In genomic region chr5:139683295-139684271, GRCh38 we compare ENCODE assay signal across 15 cellular contexts. TPM values are rescaled to one million over a fixed set of nuclear protein-coding genes. Genes with fewer than 3 reads are reported as not detected.
DNase-seq lines count a peak whose midpoint lies in the region; ATAC-seq, FAIRE-seq and TF ChIP-seq lines count a peak whose summit lies in the region.
"Had no signal": no experiment of that assay in that cellular context is flagged by ENCODE, and none has a peak within 500 bp of the region (broad histone marks: within the 10 kb centered on the region; RNA-seq: fewer than 3 reads in every experiment).

No MANE protein-coding gene starts in this region.

- H4K20me1 ChIP-seq in HCT116 (ENCODE audit: insufficient read depth) (no peaks in the 10 kb centered on the region), endothelial cell of umbilical vein (replicated peaks; ENCODE audit: control insufficient read depth, extremely low read depth, insufficient read depth, low read length) (no peaks in the 10 kb centered on the region)

- no peaks in the 10 kb centered on the region for H3K9me2 ChIP-seq in HCT116 (ENCODE audit: insufficient read depth)

- no peak for ATAC-seq in HCT116
- no peak for ATAC-seq in Panc1
- ATAC-seq: activated T-helper 17 cell treated with anti-CD3 and anti-CD28 coated beads, Interleukin-2, amount 50 U/mL, for 72 hours; sciatic nerve; T-helper 17 cell had no signal

- BruUV-seq in HCT116 (replicated peaks; lab: Mats Ljungman, UMichigan) (TSS peak; percentile 52), Panc1 (replicated peaks; lab: Mats Ljungman, UMichigan) (TSS peak; percentile 91), endothelial cell of umbilical vein (replicated peaks; lab: Mats Ljungman, UMichigan) (no TSS peak)

- POLR2A ChIA-PET in HCT116 (lab: Charles Lee) (interaction anchor here (1.4 kb wide), 1 partner anchor 23 kb away, joined by 3 read pairs; no protein-coding TSS in a partner anchor), Panc1 (lab: Charles Lee) (no interaction called here), endothelial cell of umbilical vein (lab: Charles Lee) (no interaction called here)

- no peaks in the 10 kb centered on the region for H3K27me3 ChIP-seq in HCT116 (ENCODE audit: insufficient read depth, low read length)
- no peaks in the 10 kb centered on the region for H3K27me3 ChIP-seq in Panc1 (ENCODE audit: control insufficient read depth, insufficient read depth, low read length)
- no peaks in the 10 kb centered on the region for H3K27me3 ChIP-seq in endothelial cell of umbilical vein (ENCODE audit: control insufficient read depth in 2 of 2, insufficient read depth in 2 of 2, low read length in 2 of 2)
- H3K27me3 ChIP-seq in skeletal muscle tissue (ENCODE audit: control insufficient read depth in 3 of 3, insufficient read depth in 3 of 3, low read length in 3 of 3) = no peaks in the 10 kb centered on the region

- H2AFZ ChIP-seq in HCT116 (ENCODE audit: low read depth, low read length, poor library complexity, severe bottlenecking) = no peak overlapping the region
- H2AFZ ChIP-seq in endothelial cell of umbilical vein (ENCODE audit: low read depth, low read length) = no peak overlapping the region

- CTCF ChIA-PET in HCT116 (lab: Charles Lee) = interaction anchor here (0.6 to 1.2 kb wide), 2 partner anchors 12 to 23 kb away, joined by 3 to 5 read pairs; no protein-coding TSS in a partner anchor
- CTCF ChIA-PET in Panc1 (lab: Charles Lee) = interaction anchor here (2.4 kb wide), 1 partner anchor 49 kb away, joined by 7 read pairs; no protein-coding TSS in a partner anchor
- CTCF ChIA-PET in endothelial cell of umbilical vein (lab: Charles Lee) = interaction anchor here (0.5 to 2.1 kb wide), 3 partner anchors 12 to 475 kb away, joined by 3 to 12 read pairs (median 5); no protein-coding TSS in a partner anchor

- H3K9ac ChIP-seq in HCT116 (ENCODE audit: low read length) = no peak overlapping the region
- H3K9ac ChIP-seq in endothelial cell of umbilical vein (replicated peaks; ENCODE audit: extremely low read depth, insufficient read depth, low read length) = no peak overlapping the region
- H3K9ac ChIP-seq in skeletal muscle tissue (ENCODE audit: low read depth in 1 of 3, low read length in 3 of 3) = peak overlapping the region; percentile 46 to 76 (median 57)

- TF ChIP-seq POLR2A in HCT116 (IDR thresholded peaks at IDR 0.05; ENCODE audit: borderline replicate concordance, extremely low read depth, insufficient read depth, insufficient read length) = no peak
- TF ChIP-seq POLR2A in endothelial cell of umbilical vein (IDR thresholded peaks at IDR 0.05; ENCODE audit: low read depth, low read length) = no peak
- TF ChIP-seq POLR2A in H54 (IDR thresholded peaks at IDR 0.05; ENCODE audit: low read depth, low read length) = no peak

- H3K9me3 ChIP-seq in HCT116 (ENCODE audit: control insufficient read depth in 1 of 2, insufficient read depth in 1 of 2, low read depth in 1 of 2, low read length in 2 of 2) (no peaks in the 10 kb centered on the region), Panc1 (ENCODE audit: control insufficient read depth, insufficient read depth, low read depth, low read length) (no peaks in the 10 kb centered on the region), endothelial cell of umbilical vein (replicated peaks; ENCODE audit: control insufficient read depth, insufficient read depth, low read length) (no peaks in the 10 kb centered on the region), skeletal muscle tissue (ENCODE audit: control insufficient read depth in 3 of 3, low read length in 3 of 3) (no peaks in the 10 kb centered on the region)

- FAIRE-seq in endothelial cell of umbilical vein (lab: Jason Lieb, UNC) (peak; percentile 12), H54 (lab: Jason Lieb, UNC) (no peak)

- H3K4me1 ChIP-seq in HCT116 (ENCODE audit: control insufficient read depth in 1 of 2, insufficient read depth in 2 of 2, low read length in 2 of 2) (peaks cover 23 to 33% of the 10 kb centered on the region in 2 experiments), Panc1 (ENCODE audit: control insufficient read depth, insufficient read depth, low read length) (peaks cover 62% of the 10 kb centered on the region), endothelial cell of umbilical vein (ENCODE audit: control insufficient read depth, extremely low read depth, insufficient read depth, low read length) (no peaks in the 10 kb centered on the region), skeletal muscle tissue (ENCODE audit: control insufficient read depth in 3 of 3, insufficient read depth in 3 of 3, low read length in 3 of 3) (peaks cover 70 to 95% (median 86%) of the 10 kb centered on the region in 3 donors)

- in situ Hi-C loops in Panc1 (cut with HindIII; ENCODE audit: low pct_unique_long_range_greater_than_20kb, low sequenced_read_pairs) = no loop called here

- RAD21 ChIA-PET in HCT116 (lab: Charles Lee; ENCODE audit: low non-redundant PET in 1 of 2, low total read pairs in 2 of 2, uncharacterized antibody in 2 of 2, unreplicated experiment in 2 of 2) = no interaction called here

- peaks cover 0 to 6% of the 10 kb centered on the region in 2 experiments; a peak in 2 of 4 replicates for H3K36me3 ChIP-seq in HCT116 (ENCODE audit: control insufficient read depth in 1 of 2, insufficient read depth in 2 of 2, low read length in 2 of 2)
- H3K36me3 ChIP-seq in Panc1 (ENCODE audit: control insufficient read depth, insufficient read depth, low read length) = no peaks in the 10 kb centered on the region; the same call in 1 of the 2 replicates
- H3K36me3 ChIP-seq in endothelial cell of umbilical vein (ENCODE audit: control insufficient read depth in 2 of 2, extremely low read depth in 1 of 2, insufficient read depth in 2 of 2, low read length in 2 of 2) = peaks cover 0 to 3% of the 10 kb centered on the region in 2 experiments
- H3K36me3 ChIP-seq in skeletal muscle tissue (ENCODE audit: control insufficient read depth in 3 of 3, insufficient read depth in 3 of 3, low read length in 3 of 3) = peaks cover 23 to 42% (median 34%) of the 10 kb centered on the region in 3 donors

- H3K79me2 ChIP-seq in HCT116 (ENCODE audit: insufficient read depth, low read length) (no peaks in the 10 kb centered on the region; the same call in 1 of the 2 replicates), endothelial cell of umbilical vein (ENCODE audit: control insufficient read depth, insufficient read depth, low read length) (no peaks in the 10 kb centered on the region)

- H3K27ac ChIP-seq in HCT116 (ENCODE audit: low read depth, low read length) (no peak overlapping the region), Panc1 (ENCODE audit: low read length) (peak overlapping the region; percentile 26), endothelial cell of umbilical vein (ENCODE audit: insufficient read depth, low read depth, low read length) (no peak overlapping the region), skeletal muscle tissue (ENCODE audit: low read depth, low read length) (peak overlapping the region; percentile 96)

- TF ChIP-seq RAD21 in HCT116 (IDR thresholded peaks at IDR 0.05; ENCODE audit: low read depth) = no peak

- TF ChIP-seq CTCF in HCT116 (IDR thresholded peaks at IDR 0.05 in 2 of 3, conservative IDR thresholded peaks at IDR 0.05 in 1 of 3; ENCODE audit: borderline replicate concordance in 1 of 3, insufficient read depth in 1 of 3, low read depth in 2 of 3, low read length in 2 of 3) (no peak), Panc1 (IDR thresholded peaks at IDR 0.05) (no peak), endothelial cell of umbilical vein (IDR thresholded peaks at IDR 0.05; ENCODE audit: extremely low read depth in 1 of 2, insufficient read depth in 1 of 2, low read depth in 1 of 2, low read length in 2 of 2) (no peak)

- DNase-seq in HCT116 (ENCODE audit: low read depth, low spot score) (no peak), Panc1 (ENCODE audit: low read depth, low spot score) (no peak), endothelial cell of umbilical vein (ENCODE audit: low read depth, low spot score) (no peak), H54 (ENCODE audit: insufficient read length, low spot score) (no peak), HT-29 (ENCODE audit: low spot score) (no peak), SW 1271 (lab: John Stamatoyannopoulos, UW) (no peak)
- DNase-seq in activated CD4-positive, alpha-beta T cell treated with anti-CD3 and anti-CD28 coated beads, Interleukin-2, amount 50 U/mL, for 4 hours = no peak
- DNase-seq: activated CD4-positive, alpha-beta T cell treated with anti-CD3 and anti-CD28 coated beads, Interleukin-2, amount 10 ng/mL, durations not matched to agents 24 days and 14 days; effector CD8-positive, alpha-beta T cell; NCI-H1105 treated with DMSO at 0.1 percent for 48 hours; NCI-H345; T-helper 17 cell had no signal

- H3K9me1 ChIP-seq in endothelial cell of umbilical vein (replicated peaks; ENCODE audit: control insufficient read depth, extremely low read depth, insufficient read depth, low read length) = no peaks in the 10 kb centered on the region

- dilution Hi-C loops in endothelial cell of umbilical vein (cut with MboI; ENCODE audit: extremely low pct_ligation_motif_present, low sequenced_read_pairs) = no loop called here

- H3K4me2 ChIP-seq in HCT116 (ENCODE audit: low read length) (peak overlapping the region; percentile 50; the same call in 1 of the 2 replicates), endothelial cell of umbilical vein (ENCODE audit: insufficient read depth, low read length) (no peak overlapping the region)

- no peak overlapping the region for H3K4me3 ChIP-seq in HCT116 (replicated peaks in 1 of 2; ENCODE audit: low read depth in 1 of 2, low read length in 2 of 2)
- H3K4me3 ChIP-seq in Panc1 (ENCODE audit: low read depth in 2 of 2, low read length in 2 of 2) = no peak overlapping the region
- no peak overlapping the region for H3K4me3 ChIP-seq in endothelial cell of umbilical vein (replicated peaks in 1 of 3; ENCODE audit: insufficient read depth in 1 of 3, low read depth in 1 of 3, low read length in 3 of 3)
- no peak overlapping the region for H3K4me3 ChIP-seq in skeletal muscle tissue (ENCODE audit: low read length in 3 of 3)

- intact Hi-C loops in HCT116 (cut with micrococcal nuclease) (no loop called here), Panc1 (cut with micrococcal nuclease; ENCODE audit: unreplicated experiment) (no loop called here), endothelial cell of umbilical vein (cut with micrococcal nuclease) (no loop called here)

RNA-seq across cellular contexts. Expression of gene CXXC5, which starts 35.4 kb away (rescaled TPM):
- 43.1 TPM for total RNA-seq in HCT116 (2021; ENCODE audit: unreplicated experiment)
- 34.4 and 46.2 TPM in 2 replicates for polyA plus RNA-seq in HCT116 (2012)
- 85.0 TPM for total RNA-seq in Panc1 (2021; ENCODE audit: unreplicated experiment)
- polyA plus RNA-seq in Panc1 (2012; ENCODE audit: insufficient read length) = 151 TPM
- 2.7 and 5.9 TPM in 2 replicates for total RNA-seq in endothelial cell of umbilical vein
- 5.5 and 8.2 TPM in 2 replicates for polyA plus RNA-seq in endothelial cell of umbilical vein
- polyA plus RNA-seq in endothelial cell of umbilical vein (2011; cell fraction: cytosol; rRNA removed) = 3.5 and 5.5 TPM in 2 replicates
- 2.2 and 3.2 TPM in 2 replicates for polyA plus RNA-seq in endothelial cell of umbilical vein (2011; cell fraction: nucleus; rRNA removed)
- polyA plus RNA-seq in endothelial cell of umbilical vein (2012) = 0.82 and 0.90 TPM in 2 replicates
- polyA minus RNA-seq in endothelial cell of umbilical vein = 4.7 and 6.7 TPM in 2 replicates
- 24.9 TPM for polyA minus RNA-seq in endothelial cell of umbilical vein (2011; cell fraction: cytosol; rRNA and poly(A)+ RNA removed)
- 1.1 and 1.8 TPM in 2 replicates for polyA minus RNA-seq in endothelial cell of umbilical vein (2011; cell fraction: nucleus; rRNA and poly(A)+ RNA removed)
- 66.8 TPM for total RNA-seq in skeletal muscle tissue
- total RNA-seq in HT-29 (2014; rRNA removed; shearing (Covaris generic)) = 211 and 220 TPM in 2 replicates

Comparison
In these comparisons a context has a peak if more than half of its experiments do, and no peak if none do; other contexts are left out.
1. H3K27ac ChIP-seq: peak in Panc1 (single experiment) and skeletal muscle tissue (single experiment); none in HCT116 (single experiment) and endothelial cell of umbilical vein (single experiment).
2. H3K9ac ChIP-seq: peak in skeletal muscle tissue (3 of 3); none in HCT116 (single experiment) and endothelial cell of umbilical vein (single experiment).